1 cellular context compared by ENCODE assay signal in genomic region chr1:233334092-233334491, GRCh38.
TF ChIP-seq lines count a peak whose summit lies in the region.

No MANE protein-coding gene starts in this region.

TF ChIP-seq in GM23338, 12 proteins besides CTCF, POLR2A, EP300 and RAD21 (continued from another document):
- TF ChIP-seq ZNF462 (CRISPR knock-in tag; IDR thresholded peaks at IDR 0.05) = no peak
- no peak for TF ChIP-seq EZH2 (IDR thresholded peaks at IDR 0.05; ENCODE audit: low read depth, unreplicated experiment)
- TF ChIP-seq ETS1 (IDR thresholded peaks at IDR 0.05) = no peak
- TF ChIP-seq STAT1 (IDR thresholded peaks at IDR 0.05; ENCODE audit: unreplicated experiment) = no peak
- no peak for TF ChIP-seq ZNF331 (CRISPR knock-in tag; IDR thresholded peaks at IDR 0.05; ENCODE audit: low read depth)
TF ChIP-seq in GM23338: peak in this region for 0.
